ENCODE assay signal across 29 cellular contexts in genomic region chr10:110742801-110743200, GRCh38.
DNase-seq lines count a peak whose midpoint lies in the region; ATAC-seq and TF ChIP-seq lines count a peak whose summit lies in the region.
"Had no signal": no experiment of that assay in that cellular context is flagged by ENCODE, and none has a peak within 500 bp of the region (broad histone marks: within the 10 kb centered on the region; RNA-seq: fewer than 3 reads in every experiment).

No MANE protein-coding gene starts in this region.

- H3K27ac Mint-ChIP-seq in activated naive CD8-positive, alpha-beta T cell treated with anti-CD3 and anti-CD28 coated beads, Interleukin-2, amount 10 ng/mL, durations not matched to agents 7 days and 5 days, result no peak overlapping the region
- no peak overlapping the region for H3K27ac Mint-ChIP-seq in activated naive CD8-positive, alpha-beta T cell treated with anti-CD3 and anti-CD28 coated beads, Interleukin-2, amount 50 U/mL, for 24 hours
- H3K27ac Mint-ChIP-seq in stimulated activated naive B cell treated with anti-CD40 and anti-IgM and Interleukin-4, amounts not matched to agents 10 μg/mL and 1 μg/mL and 100 μg/mL, for 72 hours, result peak overlapping the region; percentile 68
- H3K27ac Mint-ChIP-seq: activated naive CD8-positive, alpha-beta T cell treated with anti-CD3 and anti-CD28 coated beads for 36 hours; dendritic cell treated with granulocyte-macrophage colony-stimulating factor and Interleukin-4, amounts not matched to agents 40 ng/mL and 50 ng/mL, for 4 days; immature natural killer cell had no signal

- H3K79me2 ChIP-seq in OCI-LY3 (ENCODE audit: low read length), result no peaks in the 10 kb centered on the region

- H3K4me2 ChIP-seq in OCI-LY3 (ENCODE audit: low read length), result peak overlapping the region; percentile 53
- H3K4me2 ChIP-seq: PC-9 had no signal

- H3K4me1 ChIP-seq in OCI-LY3 (ENCODE audit: low read length), result peaks cover 9% of the 10 kb centered on the region
- H3K4me1 ChIP-seq: uterus had no signal

- no peaks in the 10 kb centered on the region for H3K36me3 ChIP-seq in OCI-LY3 (replicated peaks; ENCODE audit: low read depth, low read length)
- H3K36me3 ChIP-seq: gastroesophageal sphincter, sigmoid colon, thoracic aorta, uterus had no signal

- peaks cover 33% of the 10 kb centered on the region for H3K4me1 Mint-ChIP-seq in activated naive CD8-positive, alpha-beta T cell treated with anti-CD3 and anti-CD28 coated beads, Interleukin-2, amount 10 ng/mL, durations not matched to agents 7 days and 5 days
- H3K4me1 Mint-ChIP-seq in activated naive CD8-positive, alpha-beta T cell treated with anti-CD3 and anti-CD28 coated beads, Interleukin-2, amount 50 U/mL, for 24 hours, result peaks cover 23% of the 10 kb centered on the region
- peaks cover 10 to 14% of the 10 kb centered on the region in 2 donors for H3K4me1 Mint-ChIP-seq in stimulated activated naive B cell treated with anti-CD40 and anti-IgM and Interleukin-4, amounts not matched to agents 10 μg/mL and 1 μg/mL and 100 μg/mL, for 72 hours

- POLR2A ChIA-PET in activated naive CD8-positive, alpha-beta T cell treated with anti-CD3 and anti-CD28 coated beads, Interleukin-2, amount 10 ng/mL, durations not matched to agents 7 days and 5 days (lab: Charles Lee), result no interaction called here

- intact Hi-C loops in Right ventricle myocardium superior (cut with DNase I), result loop anchor here (5.0 kb wide), 1 partner anchor 140 kb away; no protein-coding TSS in a partner anchor

- no peaks in the 10 kb centered on the region for H3K9me3 ChIP-seq in OCI-LY3 (ENCODE audit: insufficient read depth, low read length)
- H3K9me3 ChIP-seq: gastroesophageal sphincter, sigmoid colon, thoracic aorta, uterus had no signal

- no peak overlapping the region for H3K27ac ChIP-seq in OCI-LY3 (ENCODE audit: low read length)
- H3K27ac ChIP-seq: C4-2B, gastroesophageal sphincter, PC-9, sigmoid colon, thoracic aorta, uterus had no signal

- H3K9me3 Mint-ChIP-seq in activated naive CD8-positive, alpha-beta T cell treated with anti-CD3 and anti-CD28 coated beads, Interleukin-2, amount 10 ng/mL, durations not matched to agents 7 days and 5 days, result no peaks in the 10 kb centered on the region
- no peaks in the 10 kb centered on the region for H3K9me3 Mint-ChIP-seq in activated naive CD8-positive, alpha-beta T cell treated with anti-CD3 and anti-CD28 coated beads, Interleukin-2, amount 50 U/mL, for 24 hours
- no peaks in the 10 kb centered on the region for H3K9me3 Mint-ChIP-seq in stimulated activated naive B cell treated with anti-CD40 and anti-IgM and Interleukin-4, amounts not matched to agents 10 μg/mL and 1 μg/mL and 100 μg/mL, for 72 hours
- H3K9me3 Mint-ChIP-seq: activated naive CD8-positive, alpha-beta T cell treated with anti-CD3 and anti-CD28 coated beads for 36 hours; dendritic cell treated with granulocyte-macrophage colony-stimulating factor and Interleukin-4, amounts not matched to agents 40 ng/mL and 50 ng/mL, for 4 days; immature natural killer cell had no signal

- no peak overlapping the region for H3K9ac ChIP-seq in OCI-LY3 (ENCODE audit: low read length)

- H3K27me3 Mint-ChIP-seq in activated naive CD8-positive, alpha-beta T cell treated with anti-CD3 and anti-CD28 coated beads, Interleukin-2, amount 10 ng/mL, durations not matched to agents 7 days and 5 days, result no peaks in the 10 kb centered on the region
- H3K27me3 Mint-ChIP-seq in activated naive CD8-positive, alpha-beta T cell treated with anti-CD3 and anti-CD28 coated beads, Interleukin-2, amount 50 U/mL, for 24 hours, result peaks cover 3% of the 10 kb centered on the region
- peaks cover 23 to 32% of the 10 kb centered on the region in 2 donors for H3K27me3 Mint-ChIP-seq in stimulated activated naive B cell treated with anti-CD40 and anti-IgM and Interleukin-4, amounts not matched to agents 10 μg/mL and 1 μg/mL and 100 μg/mL, for 72 hours
- H3K27me3 Mint-ChIP-seq: activated naive CD8-positive, alpha-beta T cell treated with anti-CD3 and anti-CD28 coated beads for 36 hours; dendritic cell treated with granulocyte-macrophage colony-stimulating factor and Interleukin-4, amounts not matched to agents 40 ng/mL and 50 ng/mL, for 4 days had no signal

- no peaks in the 10 kb centered on the region for H3K27me3 ChIP-seq in OCI-LY3 (ENCODE audit: low read depth, low read length)
- H3K27me3 ChIP-seq: gastroesophageal sphincter, sigmoid colon, uterus had no signal

- H3K4me3 Mint-ChIP-seq in activated naive CD8-positive, alpha-beta T cell treated with anti-CD3 and anti-CD28 coated beads, Interleukin-2, amount 10 ng/mL, durations not matched to agents 7 days and 5 days, result peak overlapping the region; percentile 53
- H3K4me3 Mint-ChIP-seq in activated naive CD8-positive, alpha-beta T cell treated with anti-CD3 and anti-CD28 coated beads, Interleukin-2, amount 50 U/mL, for 24 hours, result no peak overlapping the region
- H3K4me3 Mint-ChIP-seq in stimulated activated naive B cell treated with anti-CD40 and anti-IgM and Interleukin-4, amounts not matched to agents 10 μg/mL and 1 μg/mL and 100 μg/mL, for 72 hours, result no peak overlapping the region
- H3K4me3 Mint-ChIP-seq: activated naive CD8-positive, alpha-beta T cell treated with anti-CD3 and anti-CD28 coated beads for 36 hours; dendritic cell treated with granulocyte-macrophage colony-stimulating factor and Interleukin-4, amounts not matched to agents 40 ng/mL and 50 ng/mL, for 4 days; immature natural killer cell had no signal

- H4K20me1 ChIP-seq in OCI-LY3 (ENCODE audit: insufficient read depth, low read length), result no peaks in the 10 kb centered on the region

- ATAC-seq in activated naive CD8-positive, alpha-beta T cell treated with anti-CD3 and anti-CD28 coated beads, Interleukin-2, amount 10 ng/mL, durations not matched to agents 7 days and 5 days (ENCODE audit: low read depth), result no peak
- ATAC-seq in activated naive CD8-positive, alpha-beta T cell treated with anti-CD3 and anti-CD28 coated beads, Interleukin-2, amount 50 U/mL, for 24 hours, result no peak
- ATAC-seq in Right ventricle myocardium superior (ENCODE audit: poor library complexity) (peak; percentile 68), HG02678 (IDR thresholded peaks at IDR 0.05; ENCODE audit: unreplicated experiment) (no peak)
- no peak for ATAC-seq in stimulated activated naive B cell treated with anti-CD40 and anti-IgM and Interleukin-4, amounts not matched to agents 10 μg/mL and 1 μg/mL and 100 μg/mL, for 72 hours (replicated peaks)
- ATAC-seq: gastroesophageal sphincter; HCT116; stimulated activated naive CD8-positive, alpha-beta T cell treated with anti-CD3 and anti-CD28 coated beads, Interleukin-15, Interleukin-2, amounts not matched to agents 100 U/mL and 50 U/mL, for 24 hours had no signal

- DNase-seq in activated naive CD8-positive, alpha-beta T cell treated with anti-CD3 and anti-CD28 coated beads, Interleukin-2, amount 10 ng/mL, durations not matched to agents 7 days and 5 days, result no peak
- DNase-seq in activated naive CD8-positive, alpha-beta T cell treated with anti-CD3 and anti-CD28 coated beads, Interleukin-2, amount 50 U/mL, for 24 hours, result no peak
- DNase-seq in Right ventricle myocardium superior, result peak; percentile 72
- DNase-seq in stimulated activated naive B cell treated with anti-CD40 and anti-IgM and Interleukin-4, amounts not matched to agents 10 μg/mL and 1 μg/mL and 100 μg/mL, for 72 hours, result no peak
- DNase-seq in stimulated activated naive CD4-positive, alpha-beta T cell (lab: John Stamatoyannopoulos, UW), result no peak
- DNase-seq: activated CD4-positive, CD25-positive, alpha-beta regulatory T cell; activated naive CD8-positive, alpha-beta T cell treated with anti-CD3 and anti-CD28 coated beads for 36 hours; central memory CD4-positive, alpha-beta T cell; hypothalamus; immature natural killer cell; KBM-7; mesendoderm; NCI-H1417 treated with DMSO at 0.1 percent for 48 hours; NCI-H2081 treated with DMSO at 0.1 percent for 48 hours; NCI-H446; NCI-H82; PC-9; SHP77 treated with DMSO at 0.1 percent for 48 hours; sigmoid colon; stimulated activated CD4-positive, alpha-beta T cell treated with anti-CD3 and anti-CD28 coated beads, Interleukin-15, amount 100 ng/mL, for 24 hours; stimulated activated naive CD8-positive, alpha-beta T cell treated with anti-CD3 and anti-CD28 coated beads, Interleukin-15, Interleukin-2, amounts not matched to agents 100 U/mL and 50 U/mL, for 24 hours; uterus had no signal

- peak overlapping the region; percentile 12; the same call in 1 of the 2 replicates for H3K4me3 ChIP-seq in OCI-LY3 (ENCODE audit: low read length)
- H3K4me3 ChIP-seq: gastroesophageal sphincter, PC-9, sigmoid colon, thoracic aorta, uterus had no signal

- no peaks in the 10 kb centered on the region for H3K36me3 Mint-ChIP-seq in activated naive CD8-positive, alpha-beta T cell treated with anti-CD3 and anti-CD28 coated beads, Interleukin-2, amount 10 ng/mL, durations not matched to agents 7 days and 5 days
- H3K36me3 Mint-ChIP-seq in activated naive CD8-positive, alpha-beta T cell treated with anti-CD3 and anti-CD28 coated beads, Interleukin-2, amount 50 U/mL, for 24 hours (ENCODE audit: low read depth), result no peaks in the 10 kb centered on the region
- H3K36me3 Mint-ChIP-seq in stimulated activated naive B cell treated with anti-CD40 and anti-IgM and Interleukin-4, amounts not matched to agents 10 μg/mL and 1 μg/mL and 100 μg/mL, for 72 hours, result no peaks in the 10 kb centered on the region
- H3K36me3 Mint-ChIP-seq: activated naive CD8-positive, alpha-beta T cell treated with anti-CD3 and anti-CD28 coated beads for 36 hours; immature natural killer cell had no signal

- H2AFZ ChIP-seq in OCI-LY3 (ENCODE audit: low read depth, low read length), result no peak overlapping the region
- H2AFZ ChIP-seq: PC-9 had no signal

- TF ChIP-seq CTCF in OCI-LY3 (IDR thresholded peaks at IDR 0.05; ENCODE audit: low read depth, low read length), result no peak
